8 cellular contexts compared by ENCODE assay signal in the genomic region with DNA sequence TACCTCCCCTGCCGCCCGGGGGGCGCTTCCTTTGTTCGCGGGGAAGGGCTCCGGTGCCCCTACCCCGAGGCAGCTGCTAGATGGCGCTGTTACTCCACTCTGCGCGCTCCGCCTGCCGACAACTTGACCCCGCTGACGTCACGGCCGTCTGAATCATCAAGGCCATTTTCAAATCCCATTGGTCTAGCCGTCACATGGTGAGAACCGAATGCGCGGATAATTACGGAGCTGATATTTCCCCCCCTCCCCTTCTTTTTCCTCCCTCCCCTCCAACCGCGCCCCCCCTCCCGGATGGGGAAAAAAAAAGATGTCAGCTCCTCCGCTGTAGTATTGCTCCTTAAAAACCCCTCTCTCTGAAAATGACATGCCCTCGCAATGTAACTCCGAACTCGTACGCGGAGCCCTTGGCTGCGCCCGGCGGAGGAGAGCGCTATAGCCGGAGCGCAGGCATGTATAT. TPM values are rescaled to one million over a fixed set of nuclear protein-coding genes. Genes with fewer than 3 reads are reported as not detected.
A peak's percentile ranks its signal among the peaks of the same experiment; 100 is the strongest.
DNase-seq lines count a peak whose midpoint lies in the region; ATAC-seq, FAIRE-seq and TF ChIP-seq lines count a peak whose summit lies in the region.

TSS of gene HOXC10 (plus strand) at position 246 of the 457 bp plus-strand sequence. CDS start at position 360, 114 bp downstream.

- TF ChIP-seq POLR2A in GM12878 (IDR thresholded peaks at IDR 0.05; ENCODE audit: low read depth, low read length) = no peak

- peaks cover 26% of the 10 kb centered on the region for H3K4me1 ChIP-seq in GM12878 (ENCODE audit: control insufficient read depth, insufficient read depth, low read length)

- ATAC-seq in GM12878 = peak; percentile 80
- no peak for ATAC-seq in HG03521 (IDR thresholded peaks at IDR 0.05; ENCODE audit: unreplicated experiment)

- TF ChIP-seq EP300 in GM12878 (IDR thresholded peaks at IDR 0.05; ENCODE audit: borderline replicate concordance in 1 of 2, control insufficient read depth in 1 of 2, low read depth in 2 of 2, low read length in 2 of 2) = no peak

- H4K20me1 ChIP-seq in GM12878 (ENCODE audit: control insufficient read depth, insufficient read depth) = peaks cover 3% of the 10 kb centered on the region; the same call in 1 of the 2 replicates

- H3K27me3 ChIP-seq in GM12878 (replicated peaks in 1 of 2; ENCODE audit: control insufficient read depth in 2 of 2, insufficient read depth in 2 of 2, low read length in 1 of 2) = peaks cover 32 to 50% of the 10 kb centered on the region in 2 experiments

- DNase-seq in SIG-M5 treated with dmso at 0.1 percent for 504 hours (lab: John Stamatoyannopoulos, UW; ENCODE audit: unreplicated experiment) = peak; percentile 77
- no peak for DNase-seq in SIG-M5 (lab: John Stamatoyannopoulos, UW)
- DNase-seq in NCI-H1048 (lab: John Stamatoyannopoulos, UW) = peak; percentile 98
- peak; percentile 47 for DNase-seq in T-helper 22 cell (ENCODE audit: low read depth)
- DNase-seq in GM12878 (ENCODE audit: low read depth, low spot score) = peak; percentile 38
- DNase-seq in iPS-NIHi7 (ENCODE audit: extremely low spot score) = peak; percentile 88
- DNase-seq in stimulated activated CD4-positive, alpha-beta T cell treated with anti-CD3 and anti-CD28 coated beads, Interleukin-1b, Interleukin-23, amount 100 ng/mL, for 1 hour (ENCODE audit: low read depth in 2 of 2) = peak; percentile 7 to 70

- WGBS in GM12878 (ENCODE audit: insufficient coverage, insufficient replicate concordance, low lambda C conversion rate, missing lambda C conversion rate) = 30% methylated on average over 25 of the region's 36 CpGs

- H3K27ac ChIP-seq in GM12878 (ENCODE audit: control insufficient read depth, insufficient read depth) = no peak within 1 kb of the TSS

- SMC1A ChIA-PET in GM12878 (lab: Charles Lee; ENCODE audit: uncharacterized antibody, unreplicated experiment) = interaction anchor here (0.7 to 4.5 kb wide), 7 partner anchors 11 to 231 kb away, joined by 3 to 29 read pairs (median 3); partner anchors contain the start of gene HOXC5

- in situ Hi-C loops in GM12878 (cut with MboI) = no loop called here

- TF ChIP-seq CTCF in GM12878 (IDR thresholded peaks at IDR 0.05 in 2 of 3, conservative IDR thresholded peaks at IDR 0.05 in 1 of 3; ENCODE audit: control insufficient read depth in 2 of 3, extremely low read depth in 1 of 3, insufficient read depth in 1 of 3, low read depth in 3 of 3, low read length in 3 of 3) = peak; percentile 67 to 93 (median 86)

- intact Hi-C loops in GM12878 (cut with micrococcal nuclease; ENCODE audit: unreplicated experiment) = loop anchor here (2.0 to 10.0 kb wide), 4 partner anchors 190 to 280 kb away; no protein-coding TSS in a partner anchor

- H2AFZ ChIP-seq in GM12878 (ENCODE audit: control insufficient read depth, low read depth, low read length) = no peak within 1 kb of the TSS; the same call in 1 of the 2 replicates

- no peaks in the 10 kb centered on the region for H3K9me3 ChIP-seq in GM12878 (replicated peaks; ENCODE audit: control insufficient read depth, insufficient read depth, low read length)

- POLR2A ChIA-PET in GM12878 (lab: Charles Lee) = interaction anchor here (0.6 to 0.7 kb wide), 2 partner anchors 91 to 589 kb away, joined by 3 to 4 read pairs; no protein-coding TSS in a partner anchor

- CTCF ChIA-PET in GM12878 (lab: Yijun Ruan, JAX) = interaction anchor here (0.6 to 5.5 kb wide), 28 partner anchors 9 to 361 kb away, joined by 3 to 54 read pairs (median 4); partner anchors contain the start of genes CALCOCO1, HOXC5 and HOXC9

- peak within 1 kb of the TSS; percentile 57 for H3K4me2 ChIP-seq in GM12878 (ENCODE audit: control insufficient read depth, insufficient read depth)

- BruUV-seq in GM12878 (replicated peaks; lab: Mats Ljungman, UMichigan) = no TSS peak

- RAD21 ChIA-PET in GM12878 (lab: Charles Lee; ENCODE audit: unreplicated experiment) = interaction anchor here (0.5 to 3.3 kb wide), 14 partner anchors 10 to 231 kb away, joined by 3 to 14 read pairs (median 4); partner anchors contain the start of genes HOXC5, HOXC8 and HOXC9

- H3K79me2 ChIP-seq in GM12878 (ENCODE audit: control insufficient read depth, insufficient read depth, low read length) = no peaks in the 10 kb centered on the region

- peak; percentile 77 for TF ChIP-seq RAD21 in GM12878 (IDR thresholded peaks at IDR 0.05; ENCODE audit: insufficient read depth, low read depth, low read length)

- peak; percentile 72 for FAIRE-seq in GM12878 (lab: Jason Lieb, UNC)

- no peak within 1 kb of the TSS for H3K9ac ChIP-seq in GM12878 (ENCODE audit: control insufficient read depth, insufficient read depth, low read length)

- H3K36me3 ChIP-seq in GM12878 (ENCODE audit: control insufficient read depth in 2 of 2, insufficient read depth in 2 of 2, low read length in 1 of 2) = no peaks in the 10 kb centered on the region

- H3K4me3 ChIP-seq in GM12878 = peak within 1 kb of the TSS; percentile 44; the same call in 1 of the 2 replicates

TF ChIP-seq in GM12878, 131 proteins besides CTCF, POLR2A, EP300 and RAD21 (continues in another document):
- no peak for TF ChIP-seq ASH2L (IDR thresholded peaks at IDR 0.05; ENCODE audit: borderline replicate concordance, low read depth)
- TF ChIP-seq NR2C1 (IDR thresholded peaks at IDR 0.05) = peak; percentile 82
- TF ChIP-seq NR2C2 (IDR thresholded peaks at IDR 0.05; ENCODE audit: borderline replicate concordance, control insufficient read depth, insufficient read length, low read depth) = no peak
- TF ChIP-seq, protein P1, sequence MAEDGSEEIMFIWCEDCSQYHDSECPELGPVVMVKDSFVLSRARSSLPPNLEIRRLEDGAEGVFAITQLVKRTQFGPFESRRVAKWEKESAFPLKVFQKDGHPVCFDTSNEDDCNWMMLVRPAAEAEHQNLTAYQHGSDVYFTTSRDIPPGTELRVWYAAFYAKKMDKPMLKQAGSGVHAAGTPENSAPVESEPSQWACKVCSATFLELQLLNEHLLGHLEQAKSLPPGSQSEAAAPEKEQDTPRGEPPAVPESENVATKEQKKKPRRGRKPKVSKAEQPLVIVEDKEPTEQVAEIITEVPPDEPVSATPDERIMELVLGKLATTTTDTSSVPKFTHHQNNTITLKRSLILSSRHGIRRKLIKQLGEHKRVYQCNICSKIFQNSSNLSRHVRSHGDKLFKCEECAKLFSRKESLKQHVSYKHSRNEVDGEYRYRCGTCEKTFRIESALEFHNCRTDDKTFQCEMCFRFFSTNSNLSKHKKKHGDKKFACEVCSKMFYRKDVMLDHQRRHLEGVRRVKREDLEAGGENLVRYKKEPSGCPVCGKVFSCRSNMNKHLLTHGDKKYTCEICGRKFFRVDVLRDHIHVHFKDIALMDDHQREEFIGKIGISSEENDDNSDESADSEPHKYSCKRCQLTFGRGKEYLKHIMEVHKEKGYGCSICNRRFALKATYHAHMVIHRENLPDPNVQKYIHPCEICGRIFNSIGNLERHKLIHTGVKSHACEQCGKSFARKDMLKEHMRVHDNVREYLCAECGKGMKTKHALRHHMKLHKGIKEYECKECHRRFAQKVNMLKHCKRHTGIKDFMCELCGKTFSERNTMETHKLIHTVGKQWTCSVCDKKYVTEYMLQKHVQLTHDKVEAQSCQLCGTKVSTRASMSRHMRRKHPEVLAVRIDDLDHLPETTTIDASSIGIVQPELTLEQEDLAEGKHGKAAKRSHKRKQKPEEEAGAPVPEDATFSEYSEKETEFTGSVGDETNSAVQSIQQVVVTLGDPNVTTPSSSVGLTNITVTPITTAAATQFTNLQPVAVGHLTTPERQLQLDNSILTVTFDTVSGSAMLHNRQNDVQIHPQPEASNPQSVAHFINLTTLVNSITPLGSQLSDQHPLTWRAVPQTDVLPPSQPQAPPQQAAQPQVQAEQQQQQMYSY (CRISPR knock-in tag; IDR thresholded peaks at IDR 0.05) = no peak
- TF ChIP-seq CBFB (IDR thresholded peaks at IDR 0.05; ENCODE audit: low read depth) = no peak
- TF ChIP-seq MEF2A (IDR thresholded peaks at IDR 0.05; ENCODE audit: insufficient read depth, low read depth, low read length) = no peak
- TF ChIP-seq SUPT20H (IDR thresholded peaks at IDR 0.05; ENCODE audit: borderline replicate concordance, control insufficient read depth, low read depth, low read length) = no peak
- TF ChIP-seq BMI1 (IDR thresholded peaks at IDR 0.05; ENCODE audit: borderline replicate concordance) = no peak
- no peak for TF ChIP-seq ZZZ3 (IDR thresholded peaks at IDR 0.05; ENCODE audit: control insufficient read depth, insufficient read length, low read depth)
- no peak for TF ChIP-seq NFXL1 (IDR thresholded peaks at IDR 0.05; ENCODE audit: borderline replicate concordance)
- TF ChIP-seq SREBF1 (IDR thresholded peaks at IDR 0.05; ENCODE audit: low read length) = no peak
- no peak for TF ChIP-seq SPI1 (IDR thresholded peaks at IDR 0.05; ENCODE audit: borderline replicate concordance, insufficient read depth, low read depth, low read length)
- no peak for TF ChIP-seq IKZF1 (conservative IDR thresholded peaks at IDR 0.05)
- TF ChIP-seq EZH2 (IDR thresholded peaks at IDR 0.05; ENCODE audit: borderline replicate concordance, control insufficient read depth, low read depth, low read length) = no peak

RNA-seq across cellular contexts. Expression of gene HOXC10, which starts in this region (rescaled TPM):
- not detected in 2 replicates for total RNA-seq in GM12878 (2013; cell fraction: nucleolus; rRNA removed)
- not detected in 2 replicates for total RNA-seq in GM12878 (2014; rRNA removed)
- not detected in 2 replicates for total RNA-seq in GM12878 (2014; rRNA removed; fragmentation: Illumina TruSeq; extraction: Trizol)
- total RNA-seq in GM12878 (2021) = 0.59 TPM in 1 of 2 replicates, not detected in the other
- not detected for polyA plus RNA-seq in GM12878 (2011; ENCODE audit: low read depth)
- polyA plus RNA-seq in GM12878 (2011; rRNA removed) = not detected in 2 replicates
- polyA plus RNA-seq in GM12878 (2011; cell fraction: cytosol; rRNA removed) = 0.03 TPM in 1 of 2 replicates, not detected in the other
- not detected in 2 replicates for polyA plus RNA-seq in GM12878 (2011; cell fraction: nucleus; rRNA removed)
- not detected in 2 replicates for polyA plus RNA-seq in GM12878 (2012)
- not detected in 2 replicates for polyA plus RNA-seq in GM12878 (2014; fragmentation: Illumina TruSeq; extraction: Trizol)
- polyA plus RNA-seq in GM12878 (2014; fragmentation: Nextera tagmentation; extraction: Ambion mirVana) = not detected
- not detected in 2 replicates for polyA plus RNA-seq in GM12878 (2014; rRNA removed)
- polyA plus RNA-seq in GM12878 (2016; fragmentation: Nextera tagmentation; extraction: Ambion mirVana) = not detected
- polyA minus RNA-seq in GM12878 (2011; rRNA and poly(A)+ RNA removed) = not detected in 2 replicates
- not detected in 2 replicates for polyA minus RNA-seq in GM12878 (2011; cell fraction: cytosol; rRNA and poly(A)+ RNA removed)
- 0.24 TPM in 1 of 2 replicates, not detected in the other for polyA minus RNA-seq in GM12878 (2011; cell fraction: nucleus; rRNA and poly(A)+ RNA removed)

Comparison
In these comparisons a context has a peak if more than half of its experiments do, and no peak if none do; other contexts are left out.
1. Peak in DNase-seq, ATAC-seq, H3K4me3 ChIP-seq and H3K4me2 ChIP-seq in GM12878; RNA of the gene not detected or under 1 TPM.